16 cellular contexts compared by ENCODE assay signal in genomic region chr4:158796370-158797140, GRCh38. TPM values are rescaled to one million over a fixed set of nuclear protein-coding genes. Genes with fewer than 3 reads are reported as not detected.
DNase-seq lines count a peak whose midpoint lies in the region; ATAC-seq and TF ChIP-seq lines count a peak whose summit lies in the region.
"Had no signal": no experiment of that assay in that cellular context is flagged by ENCODE, and none has a peak within 500 bp of the region (broad histone marks: within the 10 kb centered on the region; RNA-seq: fewer than 3 reads in every experiment).

No MANE protein-coding gene starts in this region.

- BruUV-seq in mammary epithelial cell (replicated peaks; lab: Mats Ljungman, UMichigan), result no TSS peak

- no peaks in the 10 kb centered on the region for H3K9me3 ChIP-seq in HEK293 (ENCODE audit: control insufficient read depth, insufficient read depth, low read depth, low read length)
- H3K9me3 ChIP-seq in mammary epithelial cell (replicated peaks; ENCODE audit: insufficient read depth, low read length), result no peaks in the 10 kb centered on the region
- H3K9me3 ChIP-seq in SK-N-SH, result no peaks in the 10 kb centered on the region
- H3K9me3 ChIP-seq: esophagus muscularis mucosa had no signal

- intact Hi-C loops in mammary epithelial cell (cut with micrococcal nuclease), result no loop called here

- POLR2A ChIA-PET in HEK293 (lab: Yijun Ruan, JAX), result no interaction called here
- POLR2A ChIA-PET in SK-N-SH (lab: Yijun Ruan, JAX), result no interaction called here

- CTCF ChIA-PET in HEK293 (lab: Yijun Ruan, JAX) (no interaction called here), mammary epithelial cell (lab: Charles Lee; ENCODE audit: low non-redundant PET) (no interaction called here), SK-N-SH (lab: Yijun Ruan, JAX) (interaction anchor here (0.7 to 1.0 kb wide), 2 partner anchors 10 to 27 kb away, joined by 3 read pairs; no protein-coding TSS in a partner anchor)

- no peaks in the 10 kb centered on the region for H3K36me3 ChIP-seq in ACC112 (ENCODE audit: insufficient read depth, low read length)
- H3K36me3 ChIP-seq in HEK293 (ENCODE audit: control insufficient read depth in 2 of 2, insufficient read depth in 1 of 2, low read length in 2 of 2), result no peaks in the 10 kb centered on the region
- H3K36me3 ChIP-seq in mammary epithelial cell (ENCODE audit: insufficient read depth, low read length), result no peaks in the 10 kb centered on the region
- no peaks in the 10 kb centered on the region for H3K36me3 ChIP-seq in SK-N-SH (replicated peaks in 1 of 2; ENCODE audit: control insufficient read depth in 1 of 2, insufficient read depth in 2 of 2, low read length in 1 of 2)
- H3K36me3 ChIP-seq: esophagus muscularis mucosa had no signal

- H3K4me1 ChIP-seq in ACC112 (ENCODE audit: control insufficient read depth, insufficient read depth, low read length, unreplicated experiment), result peaks cover 19% of the 10 kb centered on the region
- H3K4me1 ChIP-seq in HEK293 (ENCODE audit: control insufficient read depth, insufficient read depth, low read length), result peaks cover 6% of the 10 kb centered on the region; the same call in 1 of the 2 replicates
- H3K4me1 ChIP-seq in mammary epithelial cell (ENCODE audit: insufficient read depth, low read length), result peaks cover 9% of the 10 kb centered on the region
- peaks cover 0 to 9% of the 10 kb centered on the region in 2 experiments; a peak in 2 of 4 replicates for H3K4me1 ChIP-seq in SK-N-SH (ENCODE audit: control insufficient read depth in 1 of 2, insufficient read depth in 2 of 2, low read depth in 1 of 2, low read length in 1 of 2)

- H3K27ac ChIP-seq in ACC112 (ENCODE audit: low read depth, low read length), result peak overlapping the region; percentile 62
- H3K27ac ChIP-seq in HEK293 (ENCODE audit: extremely low read depth, low read depth, low read length), result no peak overlapping the region
- no peak overlapping the region for H3K27ac ChIP-seq in mammary epithelial cell (ENCODE audit: insufficient read depth, low read depth, low read length)
- 0 out of 4 replicates have a peak overlapping the region, but pooled peaks of 1 of the 2 experiments have one; percentile 20 for H3K27ac ChIP-seq in SK-N-SH (ENCODE audit: low read depth in 2 of 2, low read length in 1 of 2)
- H3K27ac ChIP-seq: esophagus muscularis mucosa, PC-9 had no signal

- peak; percentile 58 for DNase-seq in mammary epithelial cell
- DNase-seq in medulla oblongata (ENCODE audit: extremely low spot score), result peak; percentile 47
- DNase-seq in T-helper 1 cell, result no peak
- no peak for DNase-seq in SK-N-SH
- DNase-seq in activated CD4-positive, alpha-beta T cell treated with anti-CD3 and anti-CD28 coated beads for 48 hours, result no peak
- DNase-seq: activated CD4-positive, CD25-positive, alpha-beta regulatory T cell; NCI-H1105 treated with DMSO at 0.1 percent for 48 hours; NCI-H446 treated with DMSO at 0.1 percent for 48 hours; PC-9; stimulated activated CD4-positive, alpha-beta T cell treated with anti-CD3 and anti-CD28 coated beads, Interleukin-12 subunit alpha, Interleukin-12 subunit beta, amount 100 ng/mL, for 4 hours had no signal

- 83% methylated on average over 7 of the region's 7 CpGs for WGBS in mammary epithelial cell (ENCODE audit: low coverage, missing lambda C conversion rate)
- WGBS in SK-N-SH (ENCODE audit: low lambda C conversion rate), result 84% methylated on average over 7 of the region's 7 CpGs

- H3K4me2 ChIP-seq in mammary epithelial cell (ENCODE audit: insufficient read depth, low read depth, low read length) (no peak overlapping the region), SK-N-SH (no peak overlapping the region)
- H3K4me2 ChIP-seq: PC-9 had no signal

- H3K4me3 ChIP-seq in ACC112 (ENCODE audit: low read depth, low read length) (0 out of 2 replicates have a peak overlapping the region, but pooled peaks have one; percentile 21), HEK293 (ENCODE audit: low read depth, low read length) (no peak overlapping the region), mammary epithelial cell (replicated peaks in 1 of 3; ENCODE audit: insufficient read depth in 1 of 3, low read depth in 2 of 3, low read length in 3 of 3) (no peak overlapping the region), SK-N-SH (ENCODE audit: low read depth in 2 of 2, low read length in 1 of 2) (no peak overlapping the region)
- H3K4me3 ChIP-seq: esophagus muscularis mucosa, GM12878, PC-9 had no signal

- ATAC-seq in GM19328 (IDR thresholded peaks at IDR 0.05; ENCODE audit: unreplicated experiment), result no peak
- ATAC-seq: activated naive CD4-positive, alpha-beta T cell treated with anti-CD3 and anti-CD28 coated beads, Interleukin-2, amount 50 U/mL, for 72 hours; GM12878 had no signal

- in situ Hi-C loops in mammary epithelial cell (cut with MboI; ENCODE audit: low sequenced_read_pairs in 2 of 2), result no loop called here

- no peaks in the 10 kb centered on the region for H3K27me3 ChIP-seq in ACC112 (ENCODE audit: insufficient read depth, low read length)
- H3K27me3 ChIP-seq in mammary epithelial cell (ENCODE audit: insufficient read depth, low read length), result no peaks in the 10 kb centered on the region
- H3K27me3 ChIP-seq in SK-N-SH (ENCODE audit: insufficient read depth), result no peaks in the 10 kb centered on the region
- H3K27me3 ChIP-seq: esophagus muscularis mucosa had no signal

- H4K20me1 ChIP-seq in mammary epithelial cell (ENCODE audit: insufficient read depth, low read length) (no peaks in the 10 kb centered on the region), SK-N-SH (ENCODE audit: insufficient read depth) (no peaks in the 10 kb centered on the region)

- TF ChIP-seq CTCF in HEK293 (tag by site-specific recombination; IDR thresholded peaks at IDR 0.05) (no peak), mammary epithelial cell (conservative IDR thresholded peaks at IDR 0.05 in 1 of 2, IDR thresholded peaks at IDR 0.05 in 1 of 2; ENCODE audit: extremely low read depth in 1 of 2, insufficient read depth in 1 of 2, low read depth in 1 of 2, low read length in 2 of 2) (no peak), SK-N-SH (IDR thresholded peaks at IDR 0.05) (no peak)

- H3K9me2 ChIP-seq in SK-N-SH, result no peaks in the 10 kb centered on the region

- TF ChIP-seq RAD21 in SK-N-SH (IDR thresholded peaks at IDR 0.05; ENCODE audit: low read length), result no peak

- TF ChIP-seq EP300 in SK-N-SH (IDR thresholded peaks at IDR 0.05; ENCODE audit: borderline replicate concordance in 1 of 2, low read depth in 1 of 2, low read length in 1 of 2), result no peak

- no peak overlapping the region for H2AFZ ChIP-seq in ACC112 (ENCODE audit: low read length, unreplicated experiment)
- H2AFZ ChIP-seq in mammary epithelial cell (ENCODE audit: low read depth, low read length), result no peak overlapping the region
- no peak overlapping the region for H2AFZ ChIP-seq in SK-N-SH (ENCODE audit: low read depth)
- H2AFZ ChIP-seq: PC-9 had no signal

- peaks cover 4% of the 10 kb centered on the region for H3F3A ChIP-seq in SK-N-SH (replicated peaks; ENCODE audit: insufficient read depth)

- peaks cover 12% of the 10 kb centered on the region for H3K79me2 ChIP-seq in ACC112 (ENCODE audit: control insufficient read depth, insufficient read depth, low read length, unreplicated experiment)
- H3K79me2 ChIP-seq in mammary epithelial cell (ENCODE audit: insufficient read depth, low read length), result peaks cover 56% of the 10 kb centered on the region
- H3K79me2 ChIP-seq in SK-N-SH (ENCODE audit: insufficient read depth), result peaks cover 50% of the 10 kb centered on the region

- dilution Hi-C loops in mammary epithelial cell (cut with HindIII; ENCODE audit: low sequenced_read_pairs), result no loop called here

- H3K9ac ChIP-seq in mammary epithelial cell (ENCODE audit: insufficient read depth, low read length), result no peak overlapping the region
- H3K9ac ChIP-seq in SK-N-SH, result no peak overlapping the region

TF ChIP-seq in SK-N-SH, 30 proteins besides CTCF, POLR2A, EP300 and RAD21 (continues in another document):
- no peak for TF ChIP-seq MEF2A (IDR thresholded peaks at IDR 0.05; ENCODE audit: borderline replicate concordance, low read depth)
- no peak for TF ChIP-seq IRF3 (IDR thresholded peaks at IDR 0.05; ENCODE audit: low read depth, low read length)
- no peak for TF ChIP-seq RCOR1 (IDR thresholded peaks at IDR 0.05; ENCODE audit: low read length)
- no peak for TF ChIP-seq RFX5 (IDR thresholded peaks at IDR 0.05; ENCODE audit: low read length)
- no peak for TF ChIP-seq PBX3 (IDR thresholded peaks at IDR 0.05)
- no peak for TF ChIP-seq ELF1 (IDR thresholded peaks at IDR 0.05)
- no peak for TF ChIP-seq GATA2 (CRISPR knock-in tag; IDR thresholded peaks at IDR 0.05)
- no peak for TF ChIP-seq MAX (IDR thresholded peaks at IDR 0.05; ENCODE audit: low read depth)
- TF ChIP-seq YY1 (IDR thresholded peaks at IDR 0.05; ENCODE audit: low read depth), result no peak

RNA-seq across cellular contexts. Expression of gene FNIP2, which starts 27.7 kb away (rescaled TPM):
- total RNA-seq in mammary epithelial cell, result 10 to 100 TPM; 13.0 to 29.5 TPM
- polyA plus RNA-seq in mammary epithelial cell (4.9 TPM), SK-N-SH (2012; rRNA removed) (0.97 and 1.6 TPM in 2 replicates)
- 22.7 TPM for polyA minus RNA-seq in mammary epithelial cell
- polyA plus RNA-seq in SK-N-SH (2012; cell fraction: cytosol; rRNA removed), result 1.2 and 1.8 TPM in 2 replicates
- 1.5 and 2.4 TPM in 2 replicates for polyA plus RNA-seq in SK-N-SH (2012; cell fraction: nucleus; rRNA removed)

Comparison
In these comparisons a context has a peak if more than half of its experiments do, and no peak if none do; other contexts are left out.
1. DNase-seq: peak in mammary epithelial cell (single experiment) and medulla oblongata (single experiment); none in T-helper 1 cell (0 of 5), SK-N-SH (single experiment) and activated CD4-positive, alpha-beta T cell treated with anti-CD3 and anti-CD28 coated beads for 48 hours (single experiment).